Comparison of ENCODE assay signal across 2 cellular contexts in genomic region chrX:23844502-23845138, GRCh38.
TF ChIP-seq lines count a peak whose summit lies in the region.

No MANE protein-coding gene starts in this region.

TF ChIP-seq in WTC11, 78 proteins besides CTCF, POLR2A, EP300 and RAD21 (continued from another document):
- TF ChIP-seq, protein P1, sequence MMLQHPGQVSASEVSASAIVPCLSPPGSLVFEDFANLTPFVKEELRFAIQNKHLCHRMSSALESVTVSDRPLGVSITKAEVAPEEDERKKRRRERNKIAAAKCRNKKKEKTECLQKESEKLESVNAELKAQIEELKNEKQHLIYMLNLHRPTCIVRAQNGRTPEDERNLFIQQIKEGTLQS (CRISPR knock-in tag; conservative IDR thresholded peaks at IDR 0.05) = no peak

TF ChIP-seq in GM23338, 12 proteins besides CTCF, POLR2A, EP300 and RAD21 (continued from another document):
- TF ChIP-seq, protein P2, sequence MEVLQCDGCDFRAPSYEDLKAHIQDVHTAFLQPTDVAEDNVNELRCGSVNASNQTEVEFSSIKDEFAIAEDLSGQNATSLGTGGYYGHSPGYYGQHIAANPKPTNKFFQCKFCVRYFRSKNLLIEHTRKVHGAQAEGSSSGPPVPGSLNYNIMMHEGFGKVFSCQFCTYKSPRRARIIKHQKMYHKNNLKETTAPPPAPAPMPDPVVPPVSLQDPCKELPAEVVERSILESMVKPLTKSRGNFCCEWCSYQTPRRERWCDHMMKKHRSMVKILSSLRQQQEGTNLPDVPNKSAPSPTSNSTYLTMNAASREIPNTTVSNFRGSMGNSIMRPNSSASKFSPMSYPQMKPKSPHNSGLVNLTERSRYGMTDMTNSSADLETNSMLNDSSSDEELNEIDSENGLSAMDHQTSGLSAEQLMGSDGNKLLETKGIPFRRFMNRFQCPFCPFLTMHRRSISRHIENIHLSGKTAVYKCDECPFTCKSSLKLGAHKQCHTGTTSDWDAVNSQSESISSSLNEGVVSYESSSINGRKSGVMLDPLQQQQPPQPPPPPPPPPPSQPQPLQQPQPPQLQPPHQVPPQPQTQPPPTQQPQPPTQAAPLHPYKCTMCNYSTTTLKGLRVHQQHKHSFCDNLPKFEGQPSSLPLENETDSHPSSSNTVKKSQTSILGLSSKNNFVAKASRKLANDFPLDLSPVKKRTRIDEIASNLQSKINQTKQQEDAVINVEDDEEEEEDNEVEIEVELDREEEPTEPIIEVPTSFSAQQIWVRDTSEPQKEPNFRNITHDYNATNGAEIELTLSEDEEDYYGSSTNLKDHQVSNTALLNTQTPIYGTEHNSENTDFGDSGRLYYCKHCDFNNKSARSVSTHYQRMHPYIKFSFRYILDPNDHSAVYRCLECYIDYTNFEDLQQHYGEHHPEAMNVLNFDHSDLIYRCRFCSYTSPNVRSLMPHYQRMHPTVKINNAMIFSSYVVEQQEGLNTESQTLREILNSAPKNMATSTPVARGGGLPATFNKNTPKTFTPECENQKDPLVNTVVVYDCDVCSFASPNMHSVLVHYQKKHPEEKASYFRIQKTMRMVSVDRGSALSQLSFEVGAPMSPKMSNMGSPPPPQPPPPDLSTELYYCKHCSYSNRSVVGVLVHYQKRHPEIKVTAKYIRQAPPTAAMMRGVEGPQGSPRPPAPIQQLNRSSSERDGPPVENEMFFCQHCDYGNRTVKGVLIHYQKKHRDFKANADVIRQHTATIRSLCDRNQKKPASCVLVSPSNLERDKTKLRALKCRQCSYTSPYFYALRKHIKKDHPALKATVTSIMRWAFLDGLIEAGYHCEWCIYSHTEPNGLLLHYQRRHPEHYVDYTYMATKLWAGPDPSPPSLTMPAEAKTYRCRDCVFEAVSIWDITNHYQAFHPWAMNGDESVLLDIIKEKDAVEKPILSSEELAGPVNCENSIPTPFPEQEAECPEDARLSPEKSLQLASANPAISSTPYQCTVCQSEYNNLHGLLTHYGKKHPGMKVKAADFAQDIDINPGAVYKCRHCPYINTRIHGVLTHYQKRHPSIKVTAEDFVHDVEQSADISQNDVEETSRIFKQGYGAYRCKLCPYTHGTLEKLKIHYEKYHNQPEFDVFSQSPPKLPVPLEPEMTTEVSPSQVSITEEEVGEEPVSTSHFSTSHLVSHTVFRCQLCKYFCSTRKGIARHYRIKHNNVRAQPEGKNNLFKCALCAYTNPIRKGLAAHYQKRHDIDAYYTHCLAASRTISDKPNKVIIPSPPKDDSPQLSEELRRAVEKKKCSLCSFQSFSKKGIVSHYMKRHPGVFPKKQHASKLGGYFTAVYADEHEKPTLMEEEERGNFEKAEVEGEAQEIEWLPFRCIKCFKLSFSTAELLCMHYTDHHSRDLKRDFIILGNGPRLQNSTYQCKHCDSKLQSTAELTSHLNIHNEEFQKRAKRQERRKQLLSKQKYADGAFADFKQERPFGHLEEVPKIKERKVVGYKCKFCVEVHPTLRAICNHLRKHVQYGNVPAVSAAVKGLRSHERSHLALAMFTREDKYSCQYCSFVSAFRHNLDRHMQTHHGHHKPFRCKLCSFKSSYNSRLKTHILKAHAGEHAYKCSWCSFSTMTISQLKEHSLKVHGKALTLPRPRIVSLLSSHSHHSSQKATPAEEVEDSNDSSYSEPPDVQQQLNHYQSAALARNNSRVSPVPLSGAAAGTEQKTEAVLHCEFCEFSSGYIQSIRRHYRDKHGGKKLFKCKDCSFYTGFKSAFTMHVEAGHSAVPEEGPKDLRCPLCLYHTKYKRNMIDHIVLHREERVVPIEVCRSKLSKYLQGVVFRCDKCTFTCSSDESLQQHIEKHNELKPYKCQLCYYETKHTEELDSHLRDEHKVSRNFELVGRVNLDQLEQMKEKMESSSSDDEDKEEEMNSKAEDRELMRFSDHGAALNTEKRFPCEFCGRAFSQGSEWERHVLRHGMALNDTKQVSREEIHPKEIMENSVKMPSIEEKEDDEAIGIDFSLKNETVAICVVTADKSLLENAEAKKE (CRISPR knock-in tag; IDR thresholded peaks at IDR 0.05) = no peak
- no peak for TF ChIP-seq EZH2phosphoT487 (IDR thresholded peaks at IDR 0.05; ENCODE audit: unreplicated experiment)
- no peak for TF ChIP-seq REST (IDR thresholded peaks at IDR 0.05; ENCODE audit: unreplicated experiment)
- TF ChIP-seq POLR2AphosphoS5 (IDR thresholded peaks at IDR 0.05; ENCODE audit: low read depth) = no peak
- no peak for TF ChIP-seq CREB1 (CRISPR knock-in tag; IDR thresholded peaks at IDR 0.05; ENCODE audit: low read depth)
- TF ChIP-seq JUNB (IDR thresholded peaks at IDR 0.05; ENCODE audit: unreplicated experiment) = no peak
